20 cellular contexts compared by ENCODE assay signal in the genomic region with DNA sequence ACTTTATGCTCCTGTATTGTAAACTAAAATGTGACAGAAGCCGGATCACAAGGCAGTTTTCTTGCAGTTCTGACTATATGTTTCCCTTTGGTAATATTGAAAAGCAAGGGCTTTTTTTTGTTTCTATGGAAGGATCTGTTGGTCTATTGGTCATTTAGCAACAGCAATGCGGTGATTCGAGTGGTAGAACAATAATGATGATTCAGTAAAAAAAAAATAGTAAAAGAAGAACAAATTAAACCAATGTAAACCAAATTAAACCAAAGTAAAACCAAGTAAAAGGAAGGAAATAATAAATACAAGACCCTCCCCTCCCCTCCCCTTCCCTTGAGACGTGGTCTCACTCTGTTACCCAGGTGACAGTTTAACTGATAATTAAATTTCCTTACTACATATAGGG. TPM values are rescaled to one million over a fixed set of nuclear protein-coding genes. Genes with fewer than 3 reads are reported as not detected.
DNase-seq lines count a peak whose midpoint lies in the region; ATAC-seq, FAIRE-seq and TF ChIP-seq lines count a peak whose summit lies in the region.
"Had no signal": no experiment of that assay in that cellular context is flagged by ENCODE, and none has a peak within 500 bp of the region (broad histone marks: within the 10 kb centered on the region; RNA-seq: fewer than 3 reads in every experiment).

No MANE protein-coding gene starts in this region.

- peaks cover 9% of the 10 kb centered on the region; the same call in 2 of the 3 replicates for H3K9me3 Mint-ChIP-seq in GM23338

- H3K27ac ChIP-seq in HepG2 (ENCODE audit: extremely low read length, insufficient read depth, low read length) (no peak overlapping the region), right lobe of liver (no peak overlapping the region), IMR-90 (ENCODE audit: insufficient read depth, low read length) (no peak overlapping the region), GM23338 (ENCODE audit: low read depth) (no peak overlapping the region)
- H3K27ac ChIP-seq: 22Rv1; BLaER1 treated with 17β-estradiol and CSF1 and Interleukin-3, amounts not matched to agents 10 nM and 100 nM; C4-2B had no signal

- no peak overlapping the region for H4K5ac ChIP-seq in IMR-90 (ENCODE audit: low read depth, low read length)

- H3K36me3 ChIP-seq in HepG2 (replicated peaks in 1 of 2; ENCODE audit: control insufficient read depth in 1 of 2, insufficient read depth in 2 of 2, low read length in 2 of 2) (0 out of 5 replicates have a peak, but pooled peaks cover 0 to 4% of the 10 kb centered on the region in 2 experiments), right lobe of liver (no peaks in the 10 kb centered on the region), IMR-90 (ENCODE audit: control insufficient read depth, insufficient read depth, low read length) (peaks cover 18% of the 10 kb centered on the region), GM23338 (ENCODE audit: insufficient read depth) (no peaks in the 10 kb centered on the region)

- CTCF ChIA-PET in HepG2 (lab: Yijun Ruan, JAX; ENCODE audit: low intra/inter-chr PET ratio, low total read pairs), result no interaction called here
- CTCF ChIA-PET in IMR-90 (lab: Yijun Ruan, JAX), result interaction anchor here (0.6 to 0.7 kb wide), 2 partner anchors 10 to 77 kb away, joined by 3 read pairs; no protein-coding TSS in a partner anchor

- whole genome bisulfite sequencing in HepG2 (ENCODE audit: low lambda C conversion rate), result 94% methylated on average over 4 of the region's 4 CpGs
- WGBS in right lobe of liver (ENCODE audit: insufficient coverage, low coverage, low lambda C conversion rate, missing lambda C conversion rate), result 96% methylated on average over 4 of the region's 4 CpGs
- WGBS in IMR-90 (ENCODE audit: extremely low coverage in 2 of 2, insufficient read length in 1 of 2), 2 experiments, result no CpG with 5 or more reads among the region's 4 CpGs

- no peak overlapping the region for H3K4me2 ChIP-seq in HepG2 (ENCODE audit: low read depth, low read length)
- H3K4me2 ChIP-seq in IMR-90 (ENCODE audit: low read depth, low read length), result no peak overlapping the region
- no peak overlapping the region for H3K4me2 ChIP-seq in GM23338

- H3K27me3 Mint-ChIP-seq in GM23338 (ENCODE audit: insufficient read depth, low read depth, poor library complexity), result no peaks in the 10 kb centered on the region
- H3K27me3 Mint-ChIP-seq: CD4-positive, alpha-beta T cell had no signal

- peaks cover 32 to 54% of the 10 kb centered on the region in 2 experiments for H3K79me1 ChIP-seq in IMR-90 (ENCODE audit: low read depth in 1 of 2, low read length in 2 of 2)

- H3K4me1 ChIP-seq in HepG2 (ENCODE audit: insufficient read depth, low read length), result no peaks in the 10 kb centered on the region
- no peaks in the 10 kb centered on the region for H3K4me1 ChIP-seq in right lobe of liver
- H3K4me1 ChIP-seq in IMR-90 (ENCODE audit: control insufficient read depth, insufficient read depth, low read length), result peaks cover 3% of the 10 kb centered on the region
- H3K4me1 ChIP-seq in GM23338 (ENCODE audit: insufficient read depth), result no peaks in the 10 kb centered on the region
- H3K4me1 ChIP-seq: BE2C, Caco-2 had no signal

- H3K18ac ChIP-seq in IMR-90 (ENCODE audit: low read depth, low read length), result no peak overlapping the region

- H2AK5ac ChIP-seq in IMR-90 (ENCODE audit: low read depth, low read length), result no peak overlapping the region

- H2AFZ ChIP-seq in HepG2 (ENCODE audit: low read length) (no peak overlapping the region), IMR-90 (replicated peaks; ENCODE audit: low read length, poor library complexity) (no peak overlapping the region), GM23338 (no peak overlapping the region)

- H3F3A ChIP-seq in GM23338 (replicated peaks; ENCODE audit: low read depth), result no peaks in the 10 kb centered on the region

- no peak overlapping the region for H3K27ac Mint-ChIP-seq in GM23338
- H3K27ac Mint-ChIP-seq: CD4-positive, alpha-beta T cell; CD8-positive, alpha-beta T cell had no signal

- FAIRE-seq in HepG2 (lab: Jason Lieb, UNC), result no peak
- FAIRE-seq: D721Med, G401.6, GM12891, GM19239 had no signal

- no peak overlapping the region for H2AK9ac ChIP-seq in IMR-90 (replicated peaks; ENCODE audit: low read depth, low read length, poor library complexity)

- H3K9me2 ChIP-seq in GM23338 (ENCODE audit: insufficient read depth), result no peaks in the 10 kb centered on the region

- no peaks in the 10 kb centered on the region for H4K20me1 ChIP-seq in HepG2 (ENCODE audit: insufficient read depth, low read length)
- H4K20me1 ChIP-seq in IMR-90 (ENCODE audit: insufficient read depth, low read length), result no peaks in the 10 kb centered on the region; the same call in 1 of the 2 replicates
- H4K20me1 ChIP-seq in GM23338 (replicated peaks; ENCODE audit: insufficient read depth), result no peaks in the 10 kb centered on the region

- H3K9me1 ChIP-seq in IMR-90 (ENCODE audit: insufficient read depth, low read length), result peaks cover 8% of the 10 kb centered on the region

- no peak overlapping the region for H3K4ac ChIP-seq in IMR-90 (ENCODE audit: low read depth, low read length)

- TF ChIP-seq CTCF in HepG2 (CRISPR knock-in tag; IDR thresholded peaks at IDR 0.05), result no peak
- TF ChIP-seq CTCF in right lobe of liver (IDR thresholded peaks at IDR 0.05), result no peak
- TF ChIP-seq CTCF in IMR-90 (conservative IDR thresholded peaks at IDR 0.05; ENCODE audit: low read depth, low read length), result no peak
- no peak for TF ChIP-seq CTCF in GM23338 (conservative IDR thresholded peaks at IDR 0.05; ENCODE audit: low read depth in 2 of 2)

- no peak overlapping the region for H3K4me3 Mint-ChIP-seq in GM23338
- H3K4me3 Mint-ChIP-seq: CD4-positive, alpha-beta T cell; CD8-positive, alpha-beta T cell had no signal

- no peaks in the 10 kb centered on the region for H3K4me1 Mint-ChIP-seq in GM23338

- TF ChIP-seq EP300 in HepG2 (IDR thresholded peaks at IDR 0.05; ENCODE audit: low read depth in 2 of 2, low read length in 2 of 2) (no peak), HepG2 (CRISPR knock-in tag; IDR thresholded peaks at IDR 0.05; ENCODE audit: borderline replicate concordance) (no peak)

- H3K56ac ChIP-seq in IMR-90 (ENCODE audit: extremely low read depth, insufficient read depth, low read length), result no peak overlapping the region

- no peak overlapping the region for H3K14ac ChIP-seq in IMR-90 (replicated peaks; ENCODE audit: low read depth, low read length)

- no peak overlapping the region for H2BK120ac ChIP-seq in IMR-90 (ENCODE audit: low read depth, low read length)

- H3K23ac ChIP-seq in IMR-90 (ENCODE audit: low read depth, low read length), result no peak overlapping the region

- intact Hi-C loops in HepG2 (cut with micrococcal nuclease; ENCODE audit: unreplicated experiment), result no loop called here
- intact Hi-C loops in right lobe of liver (cut with DNase I), result no loop called here
- intact Hi-C loops in IMR-90 (cut with micrococcal nuclease), result loop anchor here (10.0 kb wide), 1 partner anchor 1124 kb away; no protein-coding TSS in a partner anchor

- H2BK15ac ChIP-seq in IMR-90 (ENCODE audit: low read depth, low read length), result no peak overlapping the region

- no peak overlapping the region for H2BK5ac ChIP-seq in IMR-90 (ENCODE audit: low read depth, low read length, poor library complexity, severe bottlenecking)

- POLR2A ChIA-PET in HepG2 (lab: Yijun Ruan, JAX), result no interaction called here
- POLR2A ChIA-PET in IMR-90 (lab: Charles Lee; ENCODE audit: unreplicated experiment), result no interaction called here

- H3K36me3 Mint-ChIP-seq in GM23338 (ENCODE audit: low read depth), result peaks cover 40% of the 10 kb centered on the region

- no peaks in the 10 kb centered on the region for H3K79me2 ChIP-seq in HepG2 (ENCODE audit: insufficient read depth, low read length)
- peaks cover 10% of the 10 kb centered on the region; the same call in 1 of the 2 replicates for H3K79me2 ChIP-seq in GM23338 (replicated peaks; ENCODE audit: insufficient read depth)

- ATAC-seq in HepG2, result no peak
- no peak for ATAC-seq in right lobe of liver
- ATAC-seq in IMR-90 (ENCODE audit: low read depth), result no peak
- ATAC-seq in HG03439 (IDR thresholded peaks at IDR 0.05; ENCODE audit: unreplicated experiment), result no peak
- no peak for ATAC-seq in GM23338
- ATAC-seq: CD8-positive, alpha-beta T cell had no signal

- BruUV-seq in HepG2 (replicated peaks; lab: Mats Ljungman, UMichigan) (no TSS peak), IMR-90 (replicated peaks; lab: Mats Ljungman, UMichigan) (no TSS peak)

- H3K9me3 ChIP-seq in HepG2 (ENCODE audit: low read length), result no peaks in the 10 kb centered on the region
- no peaks in the 10 kb centered on the region for H3K9me3 ChIP-seq in right lobe of liver
- no peaks in the 10 kb centered on the region for H3K9me3 ChIP-seq in IMR-90 (ENCODE audit: control insufficient read depth, insufficient read depth, low read length)
- H3K9me3 ChIP-seq: BE2C, Caco-2 had no signal

- DNase-seq in HepG2 (ENCODE audit: low spot score), result no peak
- DNase-seq in right lobe of liver, result no peak
- no peak for DNase-seq in IMR-90
- no peak for DNase-seq in GM23338 (ENCODE audit: low spot score)
- DNase-seq: ACHN; BE2C; Caco-2; Calu3; CD4-positive, alpha-beta T cell; CD8-positive, alpha-beta T cell; DMS79 treated with DMSO at 0.1 percent for 48 hours; GF-D8 had no signal

- TF ChIP-seq RAD21 in HepG2 (CRISPR knock-in tag; IDR thresholded peaks at IDR 0.05) (no peak), IMR-90 (IDR thresholded peaks at IDR 0.05; ENCODE audit: low read length) (no peak)

- H3K27me3 ChIP-seq in HepG2 (ENCODE audit: control insufficient read depth in 1 of 2, insufficient read depth in 2 of 2, low read length in 2 of 2) (no peaks in the 10 kb centered on the region), right lobe of liver (no peaks in the 10 kb centered on the region), IMR-90 (ENCODE audit: control insufficient read depth, insufficient read depth, low read length) (no peaks in the 10 kb centered on the region), GM23338 (ENCODE audit: insufficient read depth) (no peaks in the 10 kb centered on the region)
- H3K27me3 ChIP-seq: BE2C; BLaER1 treated with 17β-estradiol and CSF1 and Interleukin-3, amounts not matched to agents 10 nM and 100 nM had no signal

- H2BK20ac ChIP-seq in IMR-90 (ENCODE audit: low read depth, low read length), result no peak overlapping the region

- in situ Hi-C loops in HepG2 (cut with HindIII; ENCODE audit: extremely low pct_ligation_motif_present, low pct_unique_long_range_greater_than_20kb) (no loop called here), IMR-90 (cut with MboI; ENCODE audit: low sequenced_read_pairs) (no loop called here)

- H4K8ac ChIP-seq in IMR-90 (ENCODE audit: low read depth in 2 of 2, low read length in 2 of 2), result no peak overlapping the region

- no peak overlapping the region for H3K9ac ChIP-seq in HepG2 (ENCODE audit: insufficient read depth, low read depth, low read length)
- no peak overlapping the region for H3K9ac ChIP-seq in IMR-90 (ENCODE audit: low read depth, low read length)
- H3K9ac ChIP-seq: BLaER1 treated with 17β-estradiol and CSF1 and Interleukin-3, amounts not matched to agents 10 nM and 100 nM had no signal

- no peak overlapping the region for H4K91ac ChIP-seq in IMR-90 (ENCODE audit: insufficient read depth, low read depth, low read length)

- H3K4me3 ChIP-seq in HepG2 (replicated peaks in 1 of 3; ENCODE audit: insufficient read depth in 1 of 3, low read depth in 2 of 3, low read length in 3 of 3), result no peak overlapping the region
- no peak overlapping the region for H3K4me3 ChIP-seq in right lobe of liver
- no peak overlapping the region for H3K4me3 ChIP-seq in IMR-90 (ENCODE audit: insufficient read depth, low read depth, low read length)
- no peak overlapping the region for H3K4me3 ChIP-seq in GM23338
- H3K4me3 ChIP-seq: BLaER1 treated with 17β-estradiol and CSF1 and Interleukin-3, amounts not matched to agents 10 nM and 100 nM had no signal

- no peak for TF ChIP-seq POLR2A in HepG2 (IDR thresholded peaks at IDR 0.05; ENCODE audit: insufficient read depth in 1 of 2, low read depth in 2 of 2, low read length in 2 of 2)
- TF ChIP-seq POLR2A in right lobe of liver (IDR thresholded peaks at IDR 0.05), result no peak
- no peak for TF ChIP-seq POLR2A in IMR-90 (IDR thresholded peaks at IDR 0.05; ENCODE audit: low read depth, low read length)

- dilution Hi-C loops in IMR-90 (cut with HindIII; ENCODE audit: low sequenced_read_pairs, unreplicated experiment), result no loop called here

RNA-seq across cellular contexts. Expression of gene CCNY, which starts 17.8 kb away (rescaled TPM):
- total RNA-seq in HepG2 (2016; rRNA removed; fragmentation: Illumina TruSeq; extraction: Trizol), result 54.7 and 63.6 TPM in 2 replicates
- 18.1 and 25.9 TPM in 2 replicates for total RNA-seq in HepG2 (2016; cell fraction: cytosol; rRNA removed; fragmentation: Illumina TruSeq; extraction: Trizol; ENCODE audit: low read depth)
- total RNA-seq in HepG2 (2016; cell fraction: insoluble cytoplasmic fraction; rRNA removed; fragmentation: Illumina TruSeq; extraction: Trizol), result 53.9 and 58.9 TPM in 2 replicates
- total RNA-seq in HepG2 (2016; cell fraction: membrane; rRNA removed; fragmentation: Illumina TruSeq; extraction: Trizol), result 49.7 and 54.2 TPM in 2 replicates
- 31.8 and 32.4 TPM in 2 replicates for total RNA-seq in HepG2 (2016; cell fraction: nucleus; rRNA removed; fragmentation: Illumina TruSeq; extraction: Trizol)
- polyA plus RNA-seq in HepG2 (2011; rRNA removed), result 46.4 and 48.2 TPM in 2 replicates
- polyA plus RNA-seq in HepG2 (2011; cell fraction: cytosol; rRNA removed), result 27.7 and 34.1 TPM in 2 replicates
- 12.4 and 14.5 TPM in 2 replicates for polyA plus RNA-seq in HepG2 (2011; cell fraction: nucleus; rRNA removed)
- 49.5 and 71.9 TPM in 2 replicates for polyA plus RNA-seq in HepG2 (2012)
- 25.8 and 27.0 TPM in 2 replicates for polyA plus RNA-seq in HepG2 (2016; cell fraction: cytosol; fragmentation: Illumina TruSeq; extraction: Trizol; ENCODE audit: low read depth)
- 74.5 and 85.3 TPM in 2 replicates for polyA plus RNA-seq in HepG2 (2016; cell fraction: insoluble cytoplasmic fraction; fragmentation: Illumina TruSeq; extraction: Trizol; ENCODE audit: low read depth)
- polyA plus RNA-seq in HepG2 (2016; cell fraction: membrane; fragmentation: Illumina TruSeq; extraction: Trizol; ENCODE audit: low read depth), result 59.1 and 60.1 TPM in 2 replicates
- 48.6 and 48.7 TPM in 2 replicates for polyA plus RNA-seq in HepG2 (2016; cell fraction: nucleus; fragmentation: Illumina TruSeq; extraction: Trizol; ENCODE audit: insufficient read depth, low read depth)
- polyA minus RNA-seq in HepG2 (2011; rRNA and poly(A)+ RNA removed; ENCODE audit: low replicate concordance), result 42.9 and 44.3 TPM in 2 replicates
- polyA minus RNA-seq in HepG2 (2011; cell fraction: cytosol; rRNA and poly(A)+ RNA removed), result 25.1 and 33.3 TPM in 2 replicates
- polyA minus RNA-seq in HepG2 (2011; cell fraction: nucleus; rRNA and poly(A)+ RNA removed), result 27.3 and 40.3 TPM in 2 replicates
- 10 to 100 TPM; 22.4 to 49.2 (median 41.4) TPM for total RNA-seq in right lobe of liver
- total RNA-seq in IMR-90 (2012; rRNA removed), result 81.4 and 131 TPM in 2 replicates
- 24.8 and 38.0 TPM in 2 replicates for polyA plus RNA-seq in IMR-90 (2012; rRNA removed)
- polyA plus RNA-seq in IMR-90 (2012; cell fraction: cytosol; rRNA removed), result 12.8 and 15.6 TPM in 2 replicates
- 9.9 and 36.3 TPM in 2 replicates for polyA plus RNA-seq in IMR-90 (2012; cell fraction: nucleus; rRNA removed; ENCODE audit: low replicate concordance)
- total RNA-seq in GM23338 (2014; rRNA removed; shearing (Covaris generic)), result 29.0 and 32.0 TPM in 2 replicates
- polyA plus RNA-seq in GM23338 (2016; fragmentation: Nextera tagmentation; extraction: Ambion mirVana), result 14.2 and 17.4 TPM in 2 replicates
